ENCODE assay signal across 8 cellular contexts in the genomic region with DNA sequence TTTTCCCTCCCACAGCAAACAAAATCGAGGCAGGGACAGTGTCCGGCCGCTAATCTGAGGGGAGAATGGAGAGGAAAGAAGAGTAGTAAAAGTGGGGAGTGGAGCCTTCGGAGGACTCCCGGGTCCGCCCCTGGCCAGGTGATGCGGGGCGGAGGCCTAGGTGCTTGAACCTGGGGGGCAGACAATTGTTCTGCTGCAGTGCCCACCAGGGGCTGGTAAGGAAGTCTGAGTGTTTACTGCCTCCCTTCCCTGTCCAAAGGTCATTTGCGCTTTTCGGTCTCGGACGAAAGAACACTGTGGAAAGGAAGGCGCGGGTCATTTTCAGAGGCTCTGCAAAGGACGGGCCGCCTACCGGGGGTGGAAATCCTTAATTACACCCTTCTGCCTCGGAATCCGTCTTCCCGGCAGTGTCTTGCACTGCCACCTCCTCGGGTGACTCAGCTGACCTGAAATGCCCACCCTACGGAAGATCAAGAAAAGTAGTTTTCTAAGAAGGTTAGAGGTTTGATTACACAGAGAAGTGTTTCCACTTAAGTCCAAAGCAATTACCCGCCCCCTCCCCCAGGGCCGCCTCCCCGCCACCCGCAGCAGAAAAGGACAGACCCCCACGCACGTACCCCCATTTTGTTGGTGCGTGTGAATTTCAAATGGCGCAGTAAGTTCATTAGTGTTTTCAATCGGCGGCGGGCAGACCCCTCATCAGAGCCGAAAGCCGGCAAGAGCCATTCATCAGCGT.
A peak's percentile ranks its signal among the peaks of the same experiment; 100 is the strongest.
DNase-seq lines count a peak whose midpoint lies in the region; ATAC-seq, FAIRE-seq and TF ChIP-seq lines count a peak whose summit lies in the region.

No MANE protein-coding gene starts in this region.

- H3K4me1 Mint-ChIP-seq in CD4-positive, alpha-beta T cell (ENCODE audit: low read depth): peaks cover 7% of the 10 kb centered on the region

- intact Hi-C loops in CD4-positive, alpha-beta T cell (cut with DNase I, micrococcal nuclease): no loop called here

- CTCF ChIA-PET in CD4-positive, alpha-beta T cell (lab: Charles Lee): no interaction called here

- no peak for ATAC-seq in CD4-positive, alpha-beta T cell (ENCODE audit: poor library complexity)
- ATAC-seq in esophagus mucosa: no peak

- TF ChIP-seq CTCF in CD4-positive, alpha-beta T cell (IDR thresholded peaks at IDR 0.05): no peak

- no peak for FAIRE-seq in GM12892 (lab: Jason Lieb, UNC)

- H3K27ac Mint-ChIP-seq in CD4-positive, alpha-beta T cell: no peak overlapping the region

- peaks cover 64% of the 10 kb centered on the region for H3K27me3 ChIP-seq in CD4-positive, alpha-beta T cell (ENCODE audit: control insufficient read depth, insufficient read depth, low read length)
- H3K27me3 ChIP-seq in esophagus (ENCODE audit: control insufficient read depth in 1 of 2, insufficient read depth in 2 of 2, low read length in 2 of 2) (peaks cover 4 to 24% of the 10 kb centered on the region in 2 donors), neuron (ENCODE audit: insufficient read depth, low read length) (no peaks in the 10 kb centered on the region)

- H3K9me3 Mint-ChIP-seq in CD4-positive, alpha-beta T cell: no peaks in the 10 kb centered on the region

- H3K27me3 Mint-ChIP-seq in CD4-positive, alpha-beta T cell: peaks cover 74% of the 10 kb centered on the region

- H2AFZ ChIP-seq in neuron (ENCODE audit: low read depth, low read length): peak overlapping the region; percentile 89

- peak overlapping the region; percentile 61 to 68 for H3K4me3 ChIP-seq in esophagus (ENCODE audit: low read depth in 1 of 2, low read length in 2 of 2)
- H3K4me3 ChIP-seq in neuron (ENCODE audit: low read length): peak overlapping the region; percentile 90

- no peak for TF ChIP-seq POLR2A in GM12892 (IDR thresholded peaks at IDR 0.05; ENCODE audit: low read depth, low read length)

- H3K4me3 Mint-ChIP-seq in CD4-positive, alpha-beta T cell: peak overlapping the region; percentile 66

- WGBS in esophagus, 2 donors: 3 to 4% methylated on average over 36 of the region's 36 CpGs

- H3K36me3 ChIP-seq in esophagus (ENCODE audit: control insufficient read depth in 2 of 2, insufficient read depth in 2 of 2, low read length in 1 of 2) (no peaks in the 10 kb centered on the region), neuron (ENCODE audit: insufficient read depth, low read length) (peaks cover 3% of the 10 kb centered on the region)

- no peaks in the 10 kb centered on the region for H3K9me3 ChIP-seq in CD4-positive, alpha-beta T cell (ENCODE audit: control insufficient read depth, low read length)
- H3K9me3 ChIP-seq in esophagus (ENCODE audit: control insufficient read depth in 2 of 2, insufficient read depth in 1 of 2, low read depth in 1 of 2, low read length in 1 of 2) (no peaks in the 10 kb centered on the region), neuron (ENCODE audit: low read length) (peaks cover 6% of the 10 kb centered on the region)

- POLR2A ChIA-PET in CD4-positive, alpha-beta T cell (lab: Charles Lee): no interaction called here

- H3K4me1 ChIP-seq in esophagus (ENCODE audit: control insufficient read depth in 2 of 2, insufficient read depth in 2 of 2, low read length in 1 of 2): peaks cover 5 to 6% of the 10 kb centered on the region in 2 donors
- peaks cover 32% of the 10 kb centered on the region for H3K4me1 ChIP-seq in neuron (ENCODE audit: insufficient read depth, low read length)

- H3K36me3 Mint-ChIP-seq in CD4-positive, alpha-beta T cell (ENCODE audit: low read depth): no peaks in the 10 kb centered on the region

- no peak overlapping the region for H3K27ac ChIP-seq in CD4-positive, alpha-beta T cell (ENCODE audit: low read depth, low read length)
- no peak overlapping the region for H3K27ac ChIP-seq in esophagus (ENCODE audit: low read depth in 2 of 2, low read length in 1 of 2)

- DNase-seq in CD4-positive, alpha-beta T cell: no peak
- DNase-seq in NCI-H69 (lab: John Stamatoyannopoulos, UW) (peak; percentile 77), NCI-H446 treated with DMSO at 0.1 percent for 48 hours (lab: John Stamatoyannopoulos, UW) (no peak), GM12892 (ENCODE audit: insufficient read length) (no peak), HPDE6-E6E7 (ENCODE audit: extremely low spot score) (no peak)
